8 cellular contexts compared by ENCODE assay signal in genomic region chr20:43590392-43591303, GRCh38. TPM values are rescaled to one million over a fixed set of nuclear protein-coding genes. Genes with fewer than 3 reads are reported as not detected.
DNase-seq lines count a peak whose midpoint lies in the region; FAIRE-seq and TF ChIP-seq lines count a peak whose summit lies in the region.

Gene IFT52 (plus strand): TSS chr20:43590937. CDS start chr20:43594699, 3,762 bp downstream.

- H2BK20ac ChIP-seq in H1 (ENCODE audit: low read length): no peak within 1 kb of the TSS

- DNase-seq in CMK (ENCODE audit: low read depth): peak; percentile 40
- DNase-seq in GM20000 (ENCODE audit: low spot score): peak; percentile 93
- peak; percentile 86 for DNase-seq in HT1080 (ENCODE audit: low read depth)
- DNase-seq in NOMO-1 treated with DMSO at 0.1 percent for 48 hours (lab: John Stamatoyannopoulos, UW; ENCODE audit: unreplicated experiment): peak; percentile 83
- DNase-seq in activated CD8-positive, alpha-beta memory T cell treated with anti-CD3 and anti-CD28 coated beads for 48 hours (ENCODE audit: low read depth in 2 of 3, low spot score in 2 of 3): peak; percentile 57 to 67 (median 62)
- peak; percentile 88 to 89 for DNase-seq in H1 (ENCODE audit: low read depth in 1 of 2, low spot score in 2 of 2)
- DNase-seq in mesenchymal stem cell: peak; percentile 93
- peak; percentile 79 for DNase-seq in stimulated activated CD8-positive, alpha-beta memory T cell treated with anti-CD3 and anti-CD28 coated beads, Interleukin-12 subunit alpha, Interleukin-12 subunit beta, amount 100 ng/mL, for 4 hours (ENCODE audit: low read depth)

- no peaks in the 10 kb centered on the region for H3K79me1 ChIP-seq in H1 (ENCODE audit: low read depth, low read length)
- H3K79me1 ChIP-seq in mesenchymal stem cell (replicated peaks; ENCODE audit: low read length, poor library complexity, severe bottlenecking): peaks cover 8% of the 10 kb centered on the region

- H3K4ac ChIP-seq in H1 (replicated peaks; ENCODE audit: insufficient read length, low read depth, low read length): peak within 1 kb of the TSS; percentile 29
- H3K4ac ChIP-seq in mesenchymal stem cell (ENCODE audit: low read depth in 1 of 2, low read length in 2 of 2): peak within 1 kb of the TSS in 1 of 2 experiments; percentile 69

- H2BK15ac ChIP-seq in H1 (ENCODE audit: low read length) (0 out of 2 replicates have a peak within 1 kb of the TSS, but pooled peaks have one; percentile 61), mesenchymal stem cell (ENCODE audit: low read depth, poor library complexity, severe bottlenecking) (peak within 1 kb of the TSS; percentile 21)

- TF ChIP-seq POLR2A in H1 (IDR thresholded peaks at IDR 0.05; ENCODE audit: control extremely low read depth in 1 of 2, low read depth in 2 of 2, low read length in 2 of 2): peak in 1 of 2 experiments; percentile 85; a peak in 2 of 3 replicates

- FAIRE-seq in H1 (lab: Jason Lieb, UNC): no peak

- no peak; a peak in 1 of 4 replicates for TF ChIP-seq RAD21 in H1 (IDR thresholded peaks at IDR 0.05 in 1 of 2, conservative IDR thresholded peaks at IDR 0.05 in 1 of 2; ENCODE audit: low read depth in 2 of 2, low read length in 2 of 2)

- peak in 1 of 2 experiments; percentile 96; a peak in 2 of 3 replicates for TF ChIP-seq EP300 in H1 (IDR thresholded peaks at IDR 0.05; ENCODE audit: borderline replicate concordance in 1 of 2, low read depth in 2 of 2, low read length in 2 of 2)

- no peak within 1 kb of the TSS for H4K91ac ChIP-seq in H1 (replicated peaks; ENCODE audit: insufficient read length, low read length)
- H4K91ac ChIP-seq in mesenchymal stem cell (ENCODE audit: low read length): no peak within 1 kb of the TSS

- H3K14ac ChIP-seq in H1 (ENCODE audit: insufficient read length) (no peak within 1 kb of the TSS), mesenchymal stem cell (ENCODE audit: low read length in 2 of 2) (peak within 1 kb of the TSS in 1 of 2 experiments; percentile 91)

- no peak within 1 kb of the TSS for H2AK5ac ChIP-seq in H1 (ENCODE audit: low read depth, low read length)
- peak within 1 kb of the TSS; percentile 40 for H2AK5ac ChIP-seq in mesenchymal stem cell (ENCODE audit: low read length, severe bottlenecking)

- H3K18ac ChIP-seq in H1 (ENCODE audit: extremely low read depth, low read length): no peak within 1 kb of the TSS
- H3K18ac ChIP-seq in mesenchymal stem cell (ENCODE audit: low read depth in 1 of 2, low read length in 2 of 2): peak within 1 kb of the TSS; percentile 69 to 76

- POLR2A ChIA-PET in H1 (lab: Charles Lee; ENCODE audit: partially characterized antibody): interaction anchor here (0.7 to 1.6 kb wide), 13 partner anchors 11 to 136 kb away, joined by 3 to 7 read pairs (median 3); no protein-coding TSS in a partner anchor

- H3K27me3 ChIP-seq in H1 (replicated peaks in 1 of 4; ENCODE audit: control insufficient read depth in 3 of 4, extremely low read depth in 1 of 4, insufficient read depth in 3 of 4, low read length in 3 of 4) (no peaks in the 10 kb centered on the region), mesenchymal stem cell (ENCODE audit: control insufficient read depth in 1 of 2, insufficient read depth in 1 of 2, low read length in 2 of 2) (no peaks in the 10 kb centered on the region)

- peak within 1 kb of the TSS; percentile 39 to 90 (median 76) for H3K9ac ChIP-seq in H1 (replicated peaks in 1 of 4; ENCODE audit: extremely low read depth in 1 of 4, low read depth in 3 of 4, low read length in 3 of 4)
- peak within 1 kb of the TSS; percentile 96 for H3K9ac ChIP-seq in mesenchymal stem cell (ENCODE audit: low read length)

- H3K23ac ChIP-seq in H1 (ENCODE audit: insufficient read length) (no peak within 1 kb of the TSS), mesenchymal stem cell (ENCODE audit: low read length in 2 of 2) (no peak within 1 kb of the TSS)

- H2BK12ac ChIP-seq in H1 (ENCODE audit: low read depth, low read length): no peak within 1 kb of the TSS
- H2BK12ac ChIP-seq in mesenchymal stem cell (ENCODE audit: low read length in 2 of 2): no peak within 1 kb of the TSS

- H3K36me3 ChIP-seq in H1 (ENCODE audit: control insufficient read depth in 2 of 4, insufficient read depth in 4 of 4, low read length in 3 of 4): peaks cover 0 to 4% (median 2%) of the 10 kb centered on the region in 4 experiments; a peak in 4 of 8 replicates
- H3K36me3 ChIP-seq in mesenchymal stem cell (ENCODE audit: control insufficient read depth in 1 of 2, insufficient read depth in 2 of 2, low read depth in 1 of 2, low read length in 2 of 2): peaks cover 8 to 13% of the 10 kb centered on the region in 2 experiments

- H3K4me1 ChIP-seq in H1 (replicated peaks in 1 of 4; ENCODE audit: control insufficient read depth in 3 of 4, insufficient read depth in 4 of 4, low read length in 3 of 4) (no peaks in the 10 kb centered on the region), mesenchymal stem cell (ENCODE audit: control insufficient read depth, insufficient read depth, low read depth, low read length) (peaks cover 9% of the 10 kb centered on the region)

- no peaks in the 10 kb centered on the region for H3K9me3 ChIP-seq in H1 (ENCODE audit: insufficient read depth in 2 of 2, low read depth in 1 of 2, low read length in 1 of 2)
- no peaks in the 10 kb centered on the region for H3K9me3 ChIP-seq in mesenchymal stem cell (ENCODE audit: control insufficient read depth, low read length)

- TF ChIP-seq CTCF in GM20000 (IDR thresholded peaks at IDR 0.05; ENCODE audit: extremely low read depth, missing control alignments) (no peak), H1 (IDR thresholded peaks at IDR 0.05; ENCODE audit: control extremely low read depth in 1 of 3, insufficient read depth in 1 of 3, low read depth in 1 of 3, low read length in 3 of 3) (no peak)

- H4K5ac ChIP-seq in H1 (ENCODE audit: insufficient read length, low read depth, low read length): peak within 1 kb of the TSS; percentile 14

- H2BK120ac ChIP-seq in H1 (replicated peaks; ENCODE audit: low read depth, low read length) (no peak within 1 kb of the TSS), mesenchymal stem cell (ENCODE audit: low read depth, low read length) (peak within 1 kb of the TSS; percentile 62)

- H2BK5ac ChIP-seq in H1 (ENCODE audit: low read depth, low read length): peak within 1 kb of the TSS; percentile 49; the same call in 1 of the 2 replicates
- no peak within 1 kb of the TSS for H2BK5ac ChIP-seq in mesenchymal stem cell (ENCODE audit: low read depth, low read length, poor library complexity, severe bottlenecking)

- CTCF ChIA-PET in H1 (lab: Charles Lee; ENCODE audit: partially characterized antibody): interaction anchor here (0.7 to 1.6 kb wide), 5 partner anchors 53 to 142 kb away, joined by 3 to 4 read pairs (median 3); no protein-coding TSS in a partner anchor

- H2AFZ ChIP-seq in H1 (ENCODE audit: low read length) (peak within 1 kb of the TSS; percentile 94), mesenchymal stem cell (ENCODE audit: low read depth, low read length) (peak within 1 kb of the TSS; percentile 98)

- peak within 1 kb of the TSS; percentile 79; the same call in 1 of the 2 replicates for H4K8ac ChIP-seq in H1 (ENCODE audit: extremely low read depth, insufficient read depth, low read length)
- H4K8ac ChIP-seq in mesenchymal stem cell (ENCODE audit: low read length): peak within 1 kb of the TSS; percentile 78

- peak within 1 kb of the TSS; percentile 69 to 76 for H3K4me2 ChIP-seq in H1 (ENCODE audit: insufficient read depth in 1 of 2, low read depth in 2 of 2, low read length in 2 of 2)
- H3K4me2 ChIP-seq in mesenchymal stem cell (ENCODE audit: low read length, poor library complexity, severe bottlenecking): peak within 1 kb of the TSS; percentile 88

- H4K20me1 ChIP-seq in H1 (replicated peaks in 1 of 2; ENCODE audit: control insufficient read depth in 1 of 2, insufficient read depth in 2 of 2, low read length in 2 of 2): no peaks in the 10 kb centered on the region

- WGBS in H1 (ENCODE audit: extremely low coverage in 1 of 2, insufficient coverage in 1 of 2, insufficient read length in 1 of 2, insufficient replicate concordance in 2 of 2, low coverage in 1 of 2, low lambda C conversion rate in 2 of 2, missing lambda C conversion rate in 1 of 2), 2 experiments: 2% methylated on average over 68 of the region's 68 CpGs; no CpG with 5 or more reads in 1 of the 2 experiments
- under 1% methylated on average over 59 of the region's 68 CpGs for WGBS in mesenchymal stem cell

- H3K27ac ChIP-seq in H1 (ENCODE audit: low read depth, low read length): peak within 1 kb of the TSS; percentile 93
- H3K27ac ChIP-seq in mesenchymal stem cell (ENCODE audit: low read length, poor library complexity, severe bottlenecking): peak within 1 kb of the TSS; percentile 78

- H3K56ac ChIP-seq in H1 (replicated peaks; ENCODE audit: insufficient read length, low read depth, low read length): peak within 1 kb of the TSS; percentile 18

- peaks cover 0 to 5% of the 10 kb centered on the region in 2 experiments; a peak in 2 of 4 replicates for H3K79me2 ChIP-seq in H1 (ENCODE audit: control insufficient read depth in 1 of 2, insufficient read depth in 2 of 2, low read length in 2 of 2)

- H3K23me2 ChIP-seq in H1 (ENCODE audit: low read depth, low read length): no peaks in the 10 kb centered on the region; the same call in 1 of the 2 replicates

- H3K4me3 ChIP-seq in H1 (ENCODE audit: extremely low read depth in 1 of 4, insufficient read depth in 2 of 4, low read depth in 3 of 4, low read length in 4 of 4) (peak within 1 kb of the TSS; percentile 57 to 81 (median 74)), mesenchymal stem cell (ENCODE audit: insufficient read depth in 1 of 2, low read depth in 1 of 2, low read length in 2 of 2) (peak within 1 kb of the TSS; percentile 94 to 97)

TF ChIP-seq in H1, 55 proteins besides CTCF, POLR2A, EP300 and RAD21 (continues in another document):
- no peak for TF ChIP-seq BACH1 (IDR thresholded peaks at IDR 0.05; ENCODE audit: low read length)
- TF ChIP-seq SUZ12 (IDR thresholded peaks at IDR 0.05; ENCODE audit: low read length): no peak
- TF ChIP-seq SP2 (IDR thresholded peaks at IDR 0.05; ENCODE audit: low read length): no peak
- TF ChIP-seq HDAC2 (IDR thresholded peaks at IDR 0.05; ENCODE audit: borderline replicate concordance in 1 of 2, low read depth in 2 of 2, low read length in 2 of 2): no peak

RNA-seq across cellular contexts. Expression of gene IFT52, which starts in this region (rescaled TPM):
- total RNA-seq in HT1080 (2014; rRNA removed; shearing (Covaris generic)): 12.9 and 13.7 TPM in 2 replicates
- 13.3 and 15.8 TPM in 2 replicates for polyA plus RNA-seq in HT1080 (2015; cell fraction: cytosol; rRNA removed)
- 6.0 and 6.5 TPM in 2 replicates for polyA plus RNA-seq in HT1080 (2015; cell fraction: nucleus; rRNA removed)
- total RNA-seq in H1 (2021; fragmentation: NEBNext Ultra II Directional; extraction: Animal tissue kit (Norgen Biotek cat#: 25700)): 31.6 and 35.6 TPM in 2 replicates
- 29.1 and 40.4 TPM in 2 replicates for polyA plus RNA-seq in H1 (2011; rRNA removed)
- 30.8 TPM for polyA plus RNA-seq in H1 (2011; cell fraction: cytosol; rRNA removed)
- 28.4 TPM for polyA plus RNA-seq in H1 (2011; cell fraction: nucleus; rRNA removed)
- polyA plus RNA-seq in H1 (2012, experiment 1 of 2): 29.5 to 35.1 TPM (median 30.4 TPM) in 4 replicates
- polyA plus RNA-seq in H1 (2012, experiment 2 of 2): 15.9 TPM
- 19.6 TPM for polyA plus RNA-seq in H1 (2013, experiment 1 of 2)
- polyA plus RNA-seq in H1 (2013, experiment 2 of 2): 18.5 TPM
- polyA minus RNA-seq in H1 (2011; rRNA and poly(A)+ RNA removed): 46.4 and 72.4 TPM in 2 replicates
- 12.7 TPM for polyA minus RNA-seq in H1 (2011; cell fraction: cytosol; rRNA and poly(A)+ RNA removed)
- 21.3 TPM for polyA minus RNA-seq in H1 (2011; cell fraction: nucleus; rRNA and poly(A)+ RNA removed)
- 48.8 TPM for polyA plus RNA-seq in mesenchymal stem cell (2013, experiment 1 of 2)
- 52.9 TPM for polyA plus RNA-seq in mesenchymal stem cell (2013, experiment 2 of 2)

Comparison
In these comparisons a context has a peak if more than half of its experiments do, and no peak if none do; other contexts are left out.
1. Peak in every context shown above with its lines: DNase-seq, H3K4me3 ChIP-seq and H3K27ac ChIP-seq.
2. DNase-seq: peak in every context shown above with its lines; median percentile 93 in GM20000; 93 in mesenchymal stem cell; 88 in H1; 86 in HT1080; 83 in NOMO-1 treated with DMSO at 0.1 percent for 48 hours; 79 in stimulated activated CD8-positive, alpha-beta memory T cell treated with anti-CD3 and anti-CD28 coated beads, Interleukin-12 subunit alpha, Interleukin-12 subunit beta, amount 100 ng/mL, for 4 hours; 62 in activated CD8-positive, alpha-beta memory T cell treated with anti-CD3 and anti-CD28 coated beads for 48 hours; 40 in CMK.